8 cellular contexts compared by ENCODE assay signal in genomic region chr10:89207181-89207800, GRCh38. TPM values are rescaled to one million over a fixed set of nuclear protein-coding genes. Genes with fewer than 3 reads are reported as not detected.
DNase-seq lines count a peak whose midpoint lies in the region; ATAC-seq and FAIRE-seq lines count a peak whose summit lies in the region.

CH25H (minus strand) TSS chr10:89207317; CDS start chr10:89207292, 25 bp downstream.

- ATAC-seq in natural killer cell treated with Interleukin-12 subunit alpha and Interleukin-12 subunit beta and Interleukin-15 and Interleukin-18, amount 100 ng/mL, for 72 hours, result peak; percentile 67 to 68

- peaks cover 39% of the 10 kb centered on the region for H3K27me3 Mint-ChIP-seq in activated naive CD4-positive, alpha-beta T cell treated with anti-CD3 and anti-CD28 coated beads for 36 hours (ENCODE audit: low read depth)
- H3K27me3 Mint-ChIP-seq in natural killer cell treated with Interleukin-12 subunit alpha and Interleukin-12 subunit beta and Interleukin-15 and Interleukin-18, amount 100 ng/mL, for 72 hours, result peaks cover 28 to 50% of the 10 kb centered on the region in 2 donors

- intact Hi-C loops in activated naive CD4-positive, alpha-beta T cell treated with anti-CD3 and anti-CD28 coated beads for 36 hours (cut with micrococcal nuclease), result loop anchor here (1.0 kb wide), 4 partner anchors 44 to 217 kb away; partner anchors contain the start of gene FAS

- FAIRE-seq in frontal cortex (lab: Jason Lieb, UNC), result no peak

- H3K27ac ChIP-seq in substantia nigra (ENCODE audit: low read depth, low read length, poor library complexity, severe bottlenecking), result peak within 1 kb of the TSS; percentile 74

- H3K27ac Mint-ChIP-seq in activated naive CD4-positive, alpha-beta T cell treated with anti-CD3 and anti-CD28 coated beads for 36 hours, result no peak within 1 kb of the TSS
- no peak within 1 kb of the TSS for H3K27ac Mint-ChIP-seq in natural killer cell treated with Interleukin-12 subunit alpha and Interleukin-12 subunit beta and Interleukin-15 and Interleukin-18, amount 100 ng/mL, for 72 hours

- CTCF ChIA-PET in activated naive CD4-positive, alpha-beta T cell treated with anti-CD3 and anti-CD28 coated beads for 36 hours (lab: Charles Lee), result interaction anchor here (0.7 to 6.1 kb wide), 17 partner anchors 9 to 371 kb away, joined by 3 to 54 read pairs (median 4); no protein-coding TSS in a partner anchor

- H3K4me3 Mint-ChIP-seq in activated naive CD4-positive, alpha-beta T cell treated with anti-CD3 and anti-CD28 coated beads for 36 hours, result peak within 1 kb of the TSS; percentile 75
- peak within 1 kb of the TSS; percentile 91 for H3K4me3 Mint-ChIP-seq in natural killer cell treated with Interleukin-12 subunit alpha and Interleukin-12 subunit beta and Interleukin-15 and Interleukin-18, amount 100 ng/mL, for 72 hours

- H3K9me3 Mint-ChIP-seq in activated naive CD4-positive, alpha-beta T cell treated with anti-CD3 and anti-CD28 coated beads for 36 hours, result no peaks in the 10 kb centered on the region
- no peaks in the 10 kb centered on the region for H3K9me3 Mint-ChIP-seq in natural killer cell treated with Interleukin-12 subunit alpha and Interleukin-12 subunit beta and Interleukin-15 and Interleukin-18, amount 100 ng/mL, for 72 hours

- DNase-seq in NCI-H345 (lab: John Stamatoyannopoulos, UW) (peak; percentile 50), NCI-H345 treated with DMSO at 0.1 percent for 48 hours (lab: John Stamatoyannopoulos, UW; ENCODE audit: unreplicated experiment) (no peak), NCI-H69 (lab: John Stamatoyannopoulos, UW) (peak; percentile 64), frontal cortex (ENCODE audit: low spot score in 2 of 2) (peak; percentile 58 to 68), substantia nigra (lab: John Stamatoyannopoulos, UW) (peak in 42 of 49 donors; percentile 37 to 89 (median 71)), HPDE6-E6E7 (ENCODE audit: extremely low spot score) (no peak)
- peak; percentile 79 for DNase-seq in activated naive CD4-positive, alpha-beta T cell treated with anti-CD3 and anti-CD28 coated beads for 36 hours
- peak; percentile 69 for DNase-seq in natural killer cell treated with Interleukin-12 subunit alpha and Interleukin-12 subunit beta and Interleukin-15 and Interleukin-18, amount 100 ng/mL, for 72 hours (ENCODE audit: low spot score)

- no peaks in the 10 kb centered on the region for H3K36me3 Mint-ChIP-seq in activated naive CD4-positive, alpha-beta T cell treated with anti-CD3 and anti-CD28 coated beads for 36 hours (ENCODE audit: low read depth)
- H3K36me3 Mint-ChIP-seq in natural killer cell treated with Interleukin-12 subunit alpha and Interleukin-12 subunit beta and Interleukin-15 and Interleukin-18, amount 100 ng/mL, for 72 hours, result no peaks in the 10 kb centered on the region

- H3K4me1 Mint-ChIP-seq in activated naive CD4-positive, alpha-beta T cell treated with anti-CD3 and anti-CD28 coated beads for 36 hours (ENCODE audit: low read depth), result peaks cover 7% of the 10 kb centered on the region
- peaks cover 11 to 15% of the 10 kb centered on the region in 2 donors for H3K4me1 Mint-ChIP-seq in natural killer cell treated with Interleukin-12 subunit alpha and Interleukin-12 subunit beta and Interleukin-15 and Interleukin-18, amount 100 ng/mL, for 72 hours (ENCODE audit: low read depth in 2 of 2)

RNA-seq across cellular contexts. Expression of gene CH25H, which starts in this region (rescaled TPM):
- total RNA-seq in activated naive CD4-positive, alpha-beta T cell treated with anti-CD3 and anti-CD28 coated beads for 36 hours, result under 1 TPM; 0.12 to 0.22 TPM
- total RNA-seq in frontal cortex, result 0.82 TPM
- not detected for total RNA-seq in natural killer cell treated with Interleukin-12 subunit alpha and Interleukin-12 subunit beta and Interleukin-15 and Interleukin-18, amount 100 ng/mL, for 72 hours

Comparison
In these comparisons a context has a peak if more than half of its experiments do, and no peak if none do; other contexts are left out.
1. DNase-seq: peak in NCI-H345 (single experiment), NCI-H69 (single experiment) and substantia nigra (42 of 49); none in NCI-H345 treated with DMSO at 0.1 percent for 48 hours (single experiment) and HPDE6-E6E7 (single experiment).
2. Peak in DNase-seq in activated naive CD4-positive, alpha-beta T cell treated with anti-CD3 and anti-CD28 coated beads for 36 hours; RNA of the gene not detected or under 1 TPM.
3. Peak in DNase-seq in frontal cortex; RNA of the gene not detected or under 1 TPM.
4. Peak in DNase-seq and ATAC-seq in natural killer cell treated with Interleukin-12 subunit alpha and Interleukin-12 subunit beta and Interleukin-15 and Interleukin-18, amount 100 ng/mL, for 72 hours; RNA of the gene not detected or under 1 TPM.